16 cellular contexts compared by ENCODE assay signal in genomic region chr1:41765109-41765655, GRCh38.
DNase-seq lines count a peak whose midpoint lies in the region; FAIRE-seq and TF ChIP-seq lines count a peak whose summit lies in the region.
"Had no signal": no experiment of that assay in that cellular context is flagged by ENCODE, and none has a peak within 500 bp of the region (broad histone marks: within the 10 kb centered on the region; RNA-seq: fewer than 3 reads in every experiment).

No MANE protein-coding gene starts in this region.

- DNase-seq in GM10248 (ENCODE audit: extremely low spot score) (peak; percentile 47), NOMO-1 (lab: John Stamatoyannopoulos, UW; ENCODE audit: unreplicated experiment in 2 of 2) (peak; percentile 65 to 84), fibroblast of mammary gland (ENCODE audit: low read depth) (peak; percentile 51), H7 (no peak), SHP77 treated with DMSO at 0.1 percent for 48 hours (lab: John Stamatoyannopoulos, UW) (no peak), RCC 7860 (ENCODE audit: low spot score) (no peak), AG08396 (ENCODE audit: low spot score) (no peak)
- DNase-seq: activated naive CD4-positive, alpha-beta T cell treated with anti-CD3 and anti-CD28 coated beads, Interleukin-2, amount 50 U/mL, for 16 hours; activated T-cell treated with anti-CD3 and anti-CD28 coated beads for 4 hours; body of pancreas; DMS53; NCI-H510A; uterus had no signal

- no peaks in the 10 kb centered on the region for H3K9me2 ChIP-seq in neural cell (ENCODE audit: insufficient read depth, low read length)

- H3K36me3 ChIP-seq in neural cell (ENCODE audit: insufficient read depth, low read length), result no peaks in the 10 kb centered on the region
- H3K36me3 ChIP-seq in H7 (replicated peaks; ENCODE audit: control insufficient read depth, insufficient read depth, low read length), result no peaks in the 10 kb centered on the region
- H3K36me3 ChIP-seq: uterus had no signal

- CTCF ChIA-PET in GM10248 (lab: Yijun Ruan, JAX), result interaction anchor here (0.8 to 1.3 kb wide), 5 partner anchors 8 to 192 kb away, joined by 3 to 4 read pairs (median 3); no protein-coding TSS in a partner anchor

- no peaks in the 10 kb centered on the region for H3K79me2 ChIP-seq in neural cell (replicated peaks; ENCODE audit: insufficient read depth, low read length)

- no peak overlapping the region for H2AFZ ChIP-seq in neural cell (ENCODE audit: low read depth, low read length)

- H3K27me3 ChIP-seq in neural cell (ENCODE audit: insufficient read depth, low read depth, low read length), result no peaks in the 10 kb centered on the region
- H3K27me3 ChIP-seq in H7 (ENCODE audit: control insufficient read depth, insufficient read depth, low read length), result no peaks in the 10 kb centered on the region; the same call in 1 of the 2 replicates
- H3K27me3 ChIP-seq: body of pancreas, uterus had no signal

- H3K4me2 ChIP-seq in neural cell (ENCODE audit: low read length), result no peak overlapping the region
- H3K4me2 ChIP-seq: KMS-11 had no signal

- H3F3A ChIP-seq in neural cell (ENCODE audit: insufficient read depth, low read length, poor library complexity, severe bottlenecking), result no peaks in the 10 kb centered on the region

- H4K20me1 ChIP-seq in neural cell (ENCODE audit: insufficient read depth), result no peaks in the 10 kb centered on the region

- TF ChIP-seq CTCF in GM10248 (IDR thresholded peaks at IDR 0.05; ENCODE audit: control extremely low read depth, extremely low read depth, low read depth, missing control alignments), result no peak
- no peak for TF ChIP-seq CTCF in fibroblast of mammary gland (conservative IDR thresholded peaks at IDR 0.05; ENCODE audit: control insufficient read depth, insufficient read depth, low read depth, low read length)
- TF ChIP-seq CTCF in neural cell (IDR thresholded peaks at IDR 0.05; ENCODE audit: poor library complexity, severe bottlenecking), result no peak

- H3K9me3 ChIP-seq in neural cell (ENCODE audit: low read length), result no peaks in the 10 kb centered on the region
- H3K9me3 ChIP-seq: body of pancreas, uterus had no signal

- H3K27ac ChIP-seq in neural cell (ENCODE audit: low read length), result peak overlapping the region; percentile 59
- H3K27ac ChIP-seq: KMS-11, uterus had no signal

- H3K4me3 ChIP-seq in fibroblast of mammary gland (ENCODE audit: control insufficient read depth, low read depth, low read length) (no peak overlapping the region), neural cell (ENCODE audit: low read length) (peak overlapping the region; percentile 32), H7 (ENCODE audit: insufficient read depth, low read depth, low read length) (no peak overlapping the region)
- H3K4me3 ChIP-seq: body of pancreas, lung, uterus had no signal

- no peak for TF ChIP-seq RAD21 in neural cell (conservative IDR thresholded peaks at IDR 0.05)

- POLR2A ChIA-PET in GM10248 (lab: Yijun Ruan, JAX), result no interaction called here

- no peak for FAIRE-seq in RCC 7860 (lab: Jason Lieb, UNC)

- no peak overlapping the region for H3K9ac ChIP-seq in neural cell (ENCODE audit: low read length)
- H3K9ac ChIP-seq: KMS-11 had no signal

- no peak for TF ChIP-seq EP300 in neural cell (conservative IDR thresholded peaks at IDR 0.05; ENCODE audit: poor library complexity, severe bottlenecking)

TF ChIP-seq in neural cell, 6 proteins besides CTCF, POLR2A, EP300 and RAD21:
- no peak for TF ChIP-seq POLR2AphosphoS5 (IDR thresholded peaks at IDR 0.05)
- TF ChIP-seq MXI1 (conservative IDR thresholded peaks at IDR 0.05; ENCODE audit: poor library complexity, severe bottlenecking), result no peak
- no peak for TF ChIP-seq REST (IDR thresholded peaks at IDR 0.05; ENCODE audit: borderline replicate concordance)
- no peak for TF ChIP-seq EZH2 (IDR thresholded peaks at IDR 0.05; ENCODE audit: borderline replicate concordance, insufficient read depth, low read length, poor library complexity, severe bottlenecking)
- no peak for TF ChIP-seq SMC3 (conservative IDR thresholded peaks at IDR 0.05; ENCODE audit: poor library complexity)

Comparison
In these comparisons a context has a peak if more than half of its experiments do, and no peak if none do; other contexts are left out.
1. DNase-seq: peak in GM10248 (single experiment), NOMO-1 (2 of 2) and fibroblast of mammary gland (single experiment); none in H7 (single experiment), SHP77 treated with DMSO at 0.1 percent for 48 hours (single experiment), RCC 7860 (single experiment) and AG08396 (single experiment).